ENCODE assay signal across 21 cellular contexts in the genomic region with DNA sequence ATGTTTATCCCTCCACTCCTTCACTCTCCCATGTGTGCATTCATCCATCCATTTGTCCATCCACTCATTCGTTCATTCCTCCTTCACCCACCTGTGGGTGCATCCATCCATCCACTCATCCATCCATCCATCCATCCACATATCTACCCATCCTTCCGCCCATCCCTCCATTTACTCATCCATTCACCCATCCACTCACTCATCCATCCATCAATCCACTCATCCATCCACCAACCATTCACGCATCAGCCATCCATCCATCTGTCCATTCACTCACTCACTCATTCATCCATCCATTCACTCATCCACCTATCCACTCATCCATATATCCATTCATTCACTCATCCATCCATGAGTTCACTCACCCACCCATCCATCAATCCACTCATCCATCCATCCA. TPM values are rescaled to one million over a fixed set of nuclear protein-coding genes. Genes with fewer than 3 reads are reported as not detected.
A peak's percentile ranks its signal among the peaks of the same experiment; 100 is the strongest.
DNase-seq lines count a peak whose midpoint lies in the region; ATAC-seq, FAIRE-seq and TF ChIP-seq lines count a peak whose summit lies in the region.
"Had no signal": no experiment of that assay in that cellular context is flagged by ENCODE, and none has a peak within 500 bp of the region (broad histone marks: within the 10 kb centered on the region; RNA-seq: fewer than 3 reads in every experiment).

No MANE protein-coding gene starts in this region.

- H3K4me1 Mint-ChIP-seq in activated naive CD8-positive, alpha-beta T cell treated with anti-CD3 and anti-CD28 coated beads, Interleukin-2, amount 10 ng/mL, durations not matched to agents 7 days and 5 days: peaks cover 3% of the 10 kb centered on the region
- no peaks in the 10 kb centered on the region for H3K4me1 Mint-ChIP-seq in activated naive CD8-positive, alpha-beta T cell treated with anti-CD3 and anti-CD28 coated beads for 36 hours

- peak overlapping the region; percentile 2 for H3K27ac Mint-ChIP-seq in activated naive CD8-positive, alpha-beta T cell treated with anti-CD3 and anti-CD28 coated beads, Interleukin-2, amount 10 ng/mL, durations not matched to agents 7 days and 5 days
- no peak overlapping the region for H3K27ac Mint-ChIP-seq in activated naive CD8-positive, alpha-beta T cell treated with anti-CD3 and anti-CD28 coated beads for 36 hours
- H3K27ac Mint-ChIP-seq: CD4-positive, alpha-beta T cell; HFFc6 had no signal

- 74 to 77% methylated on average over 3 of the region's 3 CpGs for WGBS in esophagus squamous epithelium, 2 donors

- peaks cover 17 to 54% (median 23%) of the 10 kb centered on the region in 3 donors for H3K4me1 ChIP-seq in esophagus squamous epithelium
- H3K4me1 ChIP-seq: A549 had no signal

- DNase-seq in activated naive CD8-positive, alpha-beta T cell treated with anti-CD3 and anti-CD28 coated beads, Interleukin-2, amount 10 ng/mL, durations not matched to agents 7 days and 5 days: no peak
- no peak for DNase-seq in activated naive CD8-positive, alpha-beta T cell treated with anti-CD3 and anti-CD28 coated beads for 36 hours
- DNase-seq in bronchial epithelial cell (ENCODE audit: low read depth): no peak
- no peak for DNase-seq in esophagus squamous epithelium (lab: John Stamatoyannopoulos, UW)
- DNase-seq in SKM-1 (lab: John Stamatoyannopoulos, UW; ENCODE audit: unreplicated experiment): no peak
- DNase-seq: AML-193; Caco-2; CD4-positive, alpha-beta T cell; GM23248; HCEC 1CT; HFFc6 had no signal

- no peaks in the 10 kb centered on the region for H3K9me3 ChIP-seq in esophagus squamous epithelium
- H3K9me3 ChIP-seq: A549, Caco-2 had no signal

- TF ChIP-seq CTCF in bronchial epithelial cell (IDR thresholded peaks at IDR 0.05; ENCODE audit: insufficient read depth, low read length, severe bottlenecking) (no peak), esophagus squamous epithelium (IDR thresholded peaks at IDR 0.05) (no peak)

- peaks cover 5% of the 10 kb centered on the region for H3K9me3 Mint-ChIP-seq in activated naive CD8-positive, alpha-beta T cell treated with anti-CD3 and anti-CD28 coated beads, Interleukin-2, amount 10 ng/mL, durations not matched to agents 7 days and 5 days
- no peaks in the 10 kb centered on the region for H3K9me3 Mint-ChIP-seq in activated naive CD8-positive, alpha-beta T cell treated with anti-CD3 and anti-CD28 coated beads for 36 hours
- H3K9me3 Mint-ChIP-seq: CD4-positive, alpha-beta T cell; HFFc6 had no signal

- H3K27me3 ChIP-seq in bronchial epithelial cell (ENCODE audit: control insufficient read depth, insufficient read depth, low read length) (peaks cover 9% of the 10 kb centered on the region), esophagus squamous epithelium (peaks cover 0 to 83% (median 0%) of the 10 kb centered on the region in 4 donors)

- H3K4me3 ChIP-seq in bronchial epithelial cell (ENCODE audit: low read depth, low read length) (no peak overlapping the region), esophagus squamous epithelium (no peak overlapping the region)
- H3K4me3 ChIP-seq: A549, GM23248 had no signal

- peak; percentile 76 for FAIRE-seq in bronchial epithelial cell (lab: Jason Lieb, UNC)
- FAIRE-seq: A549, D721Med, G401.6, GM12891, H54, HepG2 had no signal

- POLR2A ChIA-PET in activated naive CD8-positive, alpha-beta T cell treated with anti-CD3 and anti-CD28 coated beads, Interleukin-2, amount 10 ng/mL, durations not matched to agents 7 days and 5 days (lab: Charles Lee): no interaction called here

- no peak overlapping the region for H3K4me3 Mint-ChIP-seq in activated naive CD8-positive, alpha-beta T cell treated with anti-CD3 and anti-CD28 coated beads, Interleukin-2, amount 10 ng/mL, durations not matched to agents 7 days and 5 days
- no peak overlapping the region for H3K4me3 Mint-ChIP-seq in activated naive CD8-positive, alpha-beta T cell treated with anti-CD3 and anti-CD28 coated beads for 36 hours
- H3K4me3 Mint-ChIP-seq: CD4-positive, alpha-beta T cell; HFFc6 had no signal

- TF ChIP-seq POLR2A in esophagus squamous epithelium (IDR thresholded peaks at IDR 0.05): no peak

- H3K36me3 ChIP-seq in bronchial epithelial cell (ENCODE audit: control insufficient read depth, insufficient read depth, low read length) (no peaks in the 10 kb centered on the region), esophagus squamous epithelium (no peaks in the 10 kb centered on the region)

- intact Hi-C loops in esophagus squamous epithelium (cut with DNase I): no loop called here

- H3K27me3 Mint-ChIP-seq in activated naive CD8-positive, alpha-beta T cell treated with anti-CD3 and anti-CD28 coated beads, Interleukin-2, amount 10 ng/mL, durations not matched to agents 7 days and 5 days: peaks cover 23% of the 10 kb centered on the region
- peaks cover 35% of the 10 kb centered on the region for H3K27me3 Mint-ChIP-seq in activated naive CD8-positive, alpha-beta T cell treated with anti-CD3 and anti-CD28 coated beads for 36 hours

- ATAC-seq in activated naive CD8-positive, alpha-beta T cell treated with anti-CD3 and anti-CD28 coated beads, Interleukin-2, amount 10 ng/mL, durations not matched to agents 7 days and 5 days (ENCODE audit: low read depth): no peak
- ATAC-seq in HG03378 (IDR thresholded peaks at IDR 0.05; ENCODE audit: unreplicated experiment) (no peak), HG02588 (IDR thresholded peaks at IDR 0.05; ENCODE audit: unreplicated experiment) (no peak)
- ATAC-seq: A549, HepG2 had no signal

- peak overlapping the region; percentile 55 to 85 (median 75) for H3K27ac ChIP-seq in esophagus squamous epithelium
- H3K27ac ChIP-seq: 22Rv1, A549, C4-2B, GM23248 had no signal

- peaks cover 2% of the 10 kb centered on the region for H3K36me3 Mint-ChIP-seq in activated naive CD8-positive, alpha-beta T cell treated with anti-CD3 and anti-CD28 coated beads, Interleukin-2, amount 10 ng/mL, durations not matched to agents 7 days and 5 days
- no peaks in the 10 kb centered on the region for H3K36me3 Mint-ChIP-seq in activated naive CD8-positive, alpha-beta T cell treated with anti-CD3 and anti-CD28 coated beads for 36 hours

RNA-seq across cellular contexts. Expression of gene SLC9A3, which starts 7.3 kb away (rescaled TPM):
- total RNA-seq in activated naive CD8-positive, alpha-beta T cell treated with anti-CD3 and anti-CD28 coated beads, Interleukin-2, amount 10 ng/mL, durations not matched to agents 7 days and 5 days: 1 to 10 TPM; 2.0 to 2.3 TPM
- total RNA-seq in activated naive CD8-positive, alpha-beta T cell treated with anti-CD3 and anti-CD28 coated beads for 36 hours: 1 to 10 TPM; 2.1 to 2.4 TPM
- total RNA-seq in bronchial epithelial cell (0.64 and 1.6 TPM in 2 replicates), esophagus squamous epithelium (1 to 10 TPM; 2.4 to 3.8 (median 3.5) TPM)
